Comparison of ENCODE assay signal across 9 cellular contexts in the genomic region with DNA sequence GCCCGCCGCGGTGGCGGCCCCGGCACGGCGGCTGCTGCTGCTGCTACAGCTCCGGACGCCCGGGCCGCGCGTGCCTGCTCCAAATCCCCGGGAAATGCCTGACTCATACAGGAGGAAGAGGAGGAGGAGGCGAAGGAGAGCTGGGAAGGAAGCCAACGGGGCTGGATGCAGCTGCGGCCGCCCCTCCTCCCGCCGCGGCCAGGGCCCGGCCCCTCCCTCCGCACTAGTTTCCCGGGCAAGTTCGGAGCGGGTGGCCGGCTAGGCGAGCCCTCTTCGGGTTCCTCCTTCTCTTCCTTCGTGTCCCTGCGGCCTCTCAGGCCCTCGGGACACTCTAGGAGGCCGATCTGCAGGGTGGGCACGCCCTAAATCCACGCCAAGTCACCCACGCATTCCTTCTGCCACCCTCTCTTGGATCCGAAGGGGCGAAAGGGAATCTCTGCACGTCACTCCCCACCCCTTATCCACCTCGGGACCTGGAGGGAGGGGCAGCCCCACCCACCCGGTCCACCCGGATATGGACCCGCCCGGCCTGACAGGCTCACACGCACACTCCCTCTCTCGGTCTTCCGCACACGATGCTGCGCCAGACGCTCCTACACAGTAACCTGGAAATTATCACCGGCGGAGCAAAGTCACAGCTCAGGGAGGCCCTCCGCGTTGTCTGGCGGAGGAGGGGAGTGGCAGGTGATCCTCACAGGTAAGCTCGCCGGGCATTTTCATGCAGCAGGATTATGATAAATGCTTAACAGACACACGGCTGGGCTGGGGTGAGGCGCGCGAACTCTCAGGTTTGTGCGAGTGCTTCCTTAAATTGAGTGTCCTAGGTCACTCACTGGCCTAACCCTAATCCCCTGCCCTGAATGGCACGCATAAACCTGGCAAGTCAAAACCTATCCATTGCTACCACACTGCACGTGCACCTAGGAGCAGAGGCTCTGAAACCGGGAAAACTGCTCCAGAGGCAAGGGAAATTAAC. TPM values are rescaled to one million over a fixed set of nuclear protein-coding genes. Genes with fewer than 3 reads are reported as not detected.
DNase-seq lines count a peak whose midpoint lies in the region; FAIRE-seq and TF ChIP-seq lines count a peak whose summit lies in the region.
"Had no signal": no experiment of that assay in that cellular context is flagged by ENCODE, and none has a peak within 500 bp of the region (broad histone marks: within the 10 kb centered on the region; RNA-seq: fewer than 3 reads in every experiment).

TSS of gene OSBPL10 (minus strand) at position 57 of the 976 bp plus-strand sequence. CDS start 83 bp downstream, outside the sequence.
TSS of gene ZNF860 (plus strand) at position 545 of the 976 bp plus-strand sequence. CDS start 7,330 bp downstream, outside the sequence.

- no peak for FAIRE-seq in bronchial epithelial cell (lab: Jason Lieb, UNC)
- FAIRE-seq: GM18507 had no signal

- H3K36me3 ChIP-seq in HUES6 (ENCODE audit: control insufficient read depth, insufficient read depth, low read length) (no peaks in the 10 kb centered on the region; the same call in 1 of the 2 replicates), SK-N-MC (ENCODE audit: insufficient read depth, low read length) (no peaks in the 10 kb centered on the region), bronchial epithelial cell (ENCODE audit: control insufficient read depth, insufficient read depth, low read length) (peaks cover 2% of the 10 kb centered on the region), iPS-20b (ENCODE audit: insufficient read depth, low read depth, low read length) (peaks cover 8% of the 10 kb centered on the region; the same call in 1 of the 2 replicates)

- H3K27me3 ChIP-seq in HUES6 (ENCODE audit: control insufficient read depth, insufficient read depth, low read length) (peaks cover 18% of the 10 kb centered on the region; the same call in 1 of the 2 replicates), bronchial epithelial cell (ENCODE audit: control insufficient read depth, insufficient read depth, low read length) (no peaks in the 10 kb centered on the region), iPS-20b (ENCODE audit: insufficient read depth, low read length) (peaks cover 22% of the 10 kb centered on the region)

- H3K9ac ChIP-seq in HUES6 (ENCODE audit: low read length) (peak within 1 kb of the TSS; percentile 68), SK-N-MC (ENCODE audit: insufficient read length) (no peak within 1 kb of the TSS), iPS-20b (ENCODE audit: low read depth, low read length) (peak within 1 kb of the TSS; percentile 81; the same call in 1 of the 2 replicates)

- DNase-seq in activated naive CD4-positive, alpha-beta T cell treated with Interleukin-2 at 50 U/mL for 16 hours, result peak; percentile 32
- DNase-seq in activated naive CD4-positive, alpha-beta T cell (lab: John Stamatoyannopoulos, UW), result no peak
- DNase-seq in SK-N-MC (ENCODE audit: low read depth, low spot score) (no peak), bronchial epithelial cell (ENCODE audit: low read depth) (peak; percentile 86), retinal pigment epithelial cell (ENCODE audit: low read depth) (no peak), GF-D8 (lab: John Stamatoyannopoulos, UW) (no peak)

- H3K9me3 ChIP-seq in HUES6 (ENCODE audit: control insufficient read depth, insufficient read depth, low read depth, low read length), result no peaks in the 10 kb centered on the region
- no peaks in the 10 kb centered on the region for H3K9me3 ChIP-seq in SK-N-MC (ENCODE audit: low read depth, low read length)
- no peaks in the 10 kb centered on the region for H3K9me3 ChIP-seq in iPS-20b (ENCODE audit: insufficient read depth, low read depth, low read length)

- 0 out of 2 replicates have a peak within 1 kb of the TSS, but pooled peaks have one; percentile 30 for H3K27ac ChIP-seq in HUES6 (ENCODE audit: low read depth, low read length)
- no peak within 1 kb of the TSS for H3K27ac ChIP-seq in SK-N-MC
- H3K27ac ChIP-seq in iPS-20b (ENCODE audit: low read length), result peak within 1 kb of the TSS; percentile 44

- no peak for TF ChIP-seq CTCF in bronchial epithelial cell (IDR thresholded peaks at IDR 0.05; ENCODE audit: insufficient read depth, low read length, severe bottlenecking)
- TF ChIP-seq CTCF in retinal pigment epithelial cell (conservative IDR thresholded peaks at IDR 0.05; ENCODE audit: low read depth, low read length), result no peak

- H3K4me1 ChIP-seq in HUES6 (ENCODE audit: control insufficient read depth, insufficient read depth, low read length) (peaks cover 10% of the 10 kb centered on the region; the same call in 1 of the 2 replicates), iPS-20b (ENCODE audit: insufficient read depth, low read length) (peaks cover 6% of the 10 kb centered on the region; the same call in 1 of the 2 replicates)

- H3K4me3 ChIP-seq in HUES6 (ENCODE audit: low read depth, low read length), result peak within 1 kb of the TSS; percentile 87
- peak within 1 kb of the TSS; percentile 71 for H3K4me3 ChIP-seq in SK-N-MC
- peak within 1 kb of the TSS; percentile 79 for H3K4me3 ChIP-seq in bronchial epithelial cell (ENCODE audit: low read depth, low read length)
- H3K4me3 ChIP-seq in iPS-20b (ENCODE audit: low read length), result peak within 1 kb of the TSS; percentile 90
- H3K4me3 ChIP-seq in retinal pigment epithelial cell (ENCODE audit: low read length), result peak within 1 kb of the TSS; percentile 86

RNA-seq across cellular contexts. Expression of gene OSBPL10, which starts in this region (rescaled TPM):
- total RNA-seq in bronchial epithelial cell, result 18.1 and 20.5 TPM in 2 replicates

RNA-seq across cellular contexts. Expression of gene ZNF860, which starts in this region (rescaled TPM):
- 2.8 and 3.7 TPM in 2 replicates for total RNA-seq in bronchial epithelial cell

Comparison
In these comparisons a context has a peak if more than half of its experiments do, and no peak if none do; other contexts are left out.
1. DNase-seq: peak in activated naive CD4-positive, alpha-beta T cell treated with Interleukin-2 at 50 U/mL for 16 hours (single experiment) and bronchial epithelial cell (single experiment); none in activated naive CD4-positive, alpha-beta T cell (0 of 4), SK-N-MC (single experiment), retinal pigment epithelial cell (single experiment) and GF-D8 (single experiment).
2. Peak in every context shown above with its lines, with median percentiles within 50 percentile points of each other: H3K4me3 ChIP-seq.